Comparison of ENCODE assay signal across 8 cellular contexts in genomic region chr21:5105939-5106708, GRCh38.
DNase-seq lines count a peak whose midpoint lies in the region; ATAC-seq and TF ChIP-seq lines count a peak whose summit lies in the region.
"Not testable (repeated sequence)": the region's sequence is repeated elsewhere in the genome, so short reads cannot be mapped to it uniquely, and the experiment has no call there.

No MANE protein-coding gene starts in this region.

- H3K4me3 Mint-ChIP-seq in CD8-positive, alpha-beta T cell; activated naive CD4-positive, alpha-beta T cell treated with anti-CD3 and anti-CD28 coated beads, Interleukin-2, amount 10 ng/mL, durations not matched to agents 7 days and 5 days: not testable (repeated sequence)

- not testable (repeated sequence) for H3K27me3 Mint-ChIP-seq in CD8-positive, alpha-beta T cell (ENCODE audit: low read depth); activated naive CD4-positive, alpha-beta T cell treated with anti-CD3 and anti-CD28 coated beads, Interleukin-2, amount 10 ng/mL, durations not matched to agents 7 days and 5 days

- H3K27ac ChIP-seq in CD8-positive, alpha-beta T cell (ENCODE audit: low read depth, low read length); left lung: not testable (repeated sequence)

- not testable (repeated sequence) for TF ChIP-seq CTCF in CD8-positive, alpha-beta T cell (IDR thresholded peaks at IDR 0.05); left lung (IDR thresholded peaks at IDR 0.05)

- H3K9me3 ChIP-seq in CD8-positive, alpha-beta T cell (ENCODE audit: low read length); left lung: not testable (repeated sequence)

- CTCF ChIA-PET in CD8-positive, alpha-beta T cell (lab: Charles Lee); activated naive CD4-positive, alpha-beta T cell treated with anti-CD3 and anti-CD28 coated beads, Interleukin-2, amount 10 ng/mL, durations not matched to agents 7 days and 5 days (lab: Charles Lee): not testable (repeated sequence)

- not testable (repeated sequence) for H3K36me3 ChIP-seq in CD8-positive, alpha-beta T cell (ENCODE audit: insufficient read depth, low read length); left lung

- DNase-seq in CD8-positive, alpha-beta T cell = peak in 3 of 7 experiments; percentile 7 to 48 (median 34)
- peak; percentile 40 for DNase-seq in activated naive CD4-positive, alpha-beta T cell treated with anti-CD3 and anti-CD28 coated beads, Interleukin-2, amount 10 ng/mL, durations not matched to agents 7 days and 5 days
- DNase-seq in left lung = peak; percentile 18 to 23
- DNase-seq in stimulated activated CD8-positive, alpha-beta memory T cell treated with anti-CD3 and anti-CD28 coated beads, Interleukin-4, amount 100 ng/mL, for 48 hours = peak; percentile 71

- POLR2A ChIA-PET in CD8-positive, alpha-beta T cell (lab: Charles Lee) = not testable (repeated sequence)

- H3K36me3 Mint-ChIP-seq in CD8-positive, alpha-beta T cell; activated naive CD4-positive, alpha-beta T cell treated with anti-CD3 and anti-CD28 coated beads, Interleukin-2, amount 10 ng/mL, durations not matched to agents 7 days and 5 days: not testable (repeated sequence)

- intact Hi-C loops in CD8-positive, alpha-beta T cell (cut with DNase I, micrococcal nuclease); left lung (cut with DNase I): not testable (repeated sequence)

- not testable (repeated sequence) for H3K4me1 Mint-ChIP-seq in CD8-positive, alpha-beta T cell (ENCODE audit: low read depth)
- peaks cover 13% of the 10 kb centered on the region for H3K4me1 Mint-ChIP-seq in activated naive CD4-positive, alpha-beta T cell treated with anti-CD3 and anti-CD28 coated beads, Interleukin-2, amount 10 ng/mL, durations not matched to agents 7 days and 5 days

- H3K27me3 ChIP-seq in CD8-positive, alpha-beta T cell (ENCODE audit: insufficient read depth, low read length); left lung: not testable (repeated sequence)

- not testable (repeated sequence) for H3K4me3 ChIP-seq in CD8-positive, alpha-beta T cell (ENCODE audit: low read depth, low read length); left lung

- not testable (repeated sequence) for H3K9me3 Mint-ChIP-seq in CD8-positive, alpha-beta T cell; activated naive CD4-positive, alpha-beta T cell treated with anti-CD3 and anti-CD28 coated beads, Interleukin-2, amount 10 ng/mL, durations not matched to agents 7 days and 5 days

- ATAC-seq in CD8-positive, alpha-beta T cell = peak; percentile 14
- ATAC-seq in GM19452 (IDR thresholded peaks at IDR 0.05; ENCODE audit: unreplicated experiment) (peak; percentile 39), HG02840 (IDR thresholded peaks at IDR 0.05; ENCODE audit: low FRiP score, unreplicated experiment) (peak; percentile 38), HG03469 (IDR thresholded peaks at IDR 0.05; ENCODE audit: unreplicated experiment) (peak; percentile 39)
- ATAC-seq in activated CD4-positive, CD25-positive, alpha-beta regulatory T cell treated with anti-CD3 and anti-CD28 coated beads, Interleukin-2, amount 50 U/mL, for 24 hours = peak; percentile 36 to 39
- not testable (repeated sequence) for ATAC-seq in left lung

- not testable (repeated sequence) for H3K27ac Mint-ChIP-seq in CD8-positive, alpha-beta T cell; activated naive CD4-positive, alpha-beta T cell treated with anti-CD3 and anti-CD28 coated beads, Interleukin-2, amount 10 ng/mL, durations not matched to agents 7 days and 5 days

- not testable (repeated sequence) for H3K4me1 ChIP-seq in CD8-positive, alpha-beta T cell (ENCODE audit: insufficient read depth, low read length); left lung
